9 cellular contexts compared by ENCODE assay signal in genomic region chr12:93387780-93388179, GRCh38. TPM values are rescaled to one million over a fixed set of nuclear protein-coding genes. Genes with fewer than 3 reads are reported as not detected.
DNase-seq lines count a peak whose midpoint lies in the region; ATAC-seq and TF ChIP-seq lines count a peak whose summit lies in the region.
"Had no signal": no experiment of that assay in that cellular context is flagged by ENCODE, and none has a peak within 500 bp of the region (broad histone marks: within the 10 kb centered on the region; RNA-seq: fewer than 3 reads in every experiment).

No MANE protein-coding gene starts in this region.

- dilution Hi-C loops in IMR-90 (cut with HindIII; ENCODE audit: low sequenced_read_pairs, unreplicated experiment): loop anchor here (25.0 kb wide), 1 partner anchor 400 kb away; no protein-coding TSS in a partner anchor

- peaks cover 6% of the 10 kb centered on the region for H3K4me1 ChIP-seq in IMR-90 (ENCODE audit: control insufficient read depth, insufficient read depth, low read length)

- peaks cover 68% of the 10 kb centered on the region for H4K20me1 ChIP-seq in IMR-90 (ENCODE audit: insufficient read depth, low read length)

- H3K4ac ChIP-seq in IMR-90 (ENCODE audit: low read depth, low read length): 0 out of 2 replicates have a peak overlapping the region, but pooled peaks have one; percentile 33

- H3K27ac ChIP-seq in IMR-90 (ENCODE audit: insufficient read depth, low read length) (no peak overlapping the region), coronary artery (peak overlapping the region in 1 of 2 donors; percentile 22)

- POLR2A ChIA-PET in IMR-90 (lab: Charles Lee; ENCODE audit: unreplicated experiment): no interaction called here

- no peak overlapping the region for H3K9ac ChIP-seq in IMR-90 (ENCODE audit: low read depth, low read length)

- H4K8ac ChIP-seq in IMR-90 (ENCODE audit: low read depth in 2 of 2, low read length in 2 of 2): peak overlapping the region in 1 of 2 experiments; percentile 42; a peak in 1 of 4 replicates

- H3K79me1 ChIP-seq in IMR-90 (ENCODE audit: low read depth in 1 of 2, low read length in 2 of 2): peaks cover 5 to 63% of the 10 kb centered on the region in 2 experiments; a peak in 3 of 4 replicates

- H3K4me2 ChIP-seq in IMR-90 (ENCODE audit: low read depth, low read length): no peak overlapping the region; the same call in 1 of the 2 replicates

- H2BK5ac ChIP-seq in IMR-90 (ENCODE audit: low read depth, low read length, poor library complexity, severe bottlenecking): peak overlapping the region; percentile 68

- H2AK9ac ChIP-seq in IMR-90 (replicated peaks; ENCODE audit: low read depth, low read length, poor library complexity): peak overlapping the region; percentile 31

- TF ChIP-seq RAD21 in IMR-90 (IDR thresholded peaks at IDR 0.05; ENCODE audit: low read length): no peak

- WGBS in IMR-90 (ENCODE audit: extremely low coverage in 2 of 2, insufficient read length in 1 of 2), 2 experiments: 0% methylated on average over 1 of the region's 2 CpGs; no CpG with 5 or more reads in 1 of the 2 experiments

- peaks cover 13% of the 10 kb centered on the region for H3K9me1 ChIP-seq in IMR-90 (ENCODE audit: insufficient read depth, low read length)

- CTCF ChIA-PET in IMR-90 (lab: Yijun Ruan, JAX): interaction anchor here (0.5 to 0.9 kb wide), 2 partner anchors 114 to 346 kb away, joined by 3 to 4 read pairs; no protein-coding TSS in a partner anchor

- H3K14ac ChIP-seq in IMR-90 (replicated peaks; ENCODE audit: low read depth, low read length): no peak overlapping the region; the same call in 1 of the 2 replicates

- H2BK15ac ChIP-seq in IMR-90 (ENCODE audit: low read depth, low read length): no peak overlapping the region

- peaks cover 4% of the 10 kb centered on the region; the same call in 1 of the 2 replicates for H3K36me3 ChIP-seq in IMR-90 (ENCODE audit: control insufficient read depth, insufficient read depth, low read length)

- TF ChIP-seq CTCF in IMR-90 (conservative IDR thresholded peaks at IDR 0.05; ENCODE audit: low read depth, low read length) (no peak), coronary artery (IDR thresholded peaks at IDR 0.05) (no peak)

- BruUV-seq in IMR-90 (replicated peaks; lab: Mats Ljungman, UMichigan): no TSS peak

- no peaks in the 10 kb centered on the region for H3K27me3 ChIP-seq in IMR-90 (ENCODE audit: control insufficient read depth, insufficient read depth, low read length)

- intact Hi-C loops in IMR-90 (cut with micrococcal nuclease): no loop called here

- H3K4me3 ChIP-seq in IMR-90 (ENCODE audit: insufficient read depth, low read depth, low read length) (no peak overlapping the region), coronary artery (peak overlapping the region; percentile 30)
- H3K4me3 ChIP-seq: lung had no signal

- H3K9me3 ChIP-seq in IMR-90 (ENCODE audit: control insufficient read depth, insufficient read depth, low read length): no peaks in the 10 kb centered on the region

- H2AFZ ChIP-seq in IMR-90 (replicated peaks; ENCODE audit: low read length, poor library complexity): no peak overlapping the region

- no peak for TF ChIP-seq POLR2A in IMR-90 (IDR thresholded peaks at IDR 0.05; ENCODE audit: low read depth, low read length)

- peak overlapping the region; percentile 52; the same call in 1 of the 2 replicates for H2AK5ac ChIP-seq in IMR-90 (ENCODE audit: low read depth, low read length)

- H2BK120ac ChIP-seq in IMR-90 (ENCODE audit: low read depth, low read length): no peak overlapping the region

- H4K91ac ChIP-seq in IMR-90 (ENCODE audit: insufficient read depth, low read depth, low read length): no peak overlapping the region

- H3K23ac ChIP-seq in IMR-90 (ENCODE audit: low read depth, low read length): no peak overlapping the region

- DNase-seq in IMR-90 (peak; percentile 81), coronary artery (ENCODE audit: low spot score) (no peak)
- peak; percentile 34 to 54 for DNase-seq in stimulated activated CD4-positive, alpha-beta T cell treated with anti-CD3 and anti-CD28 coated beads, Interleukin-2, amount 100 ng/mL, for 48 hours

- no peak overlapping the region for H2BK20ac ChIP-seq in IMR-90 (ENCODE audit: low read depth, low read length)

- no peak overlapping the region for H4K5ac ChIP-seq in IMR-90 (ENCODE audit: low read depth, low read length)

- ATAC-seq in GM18867 (IDR thresholded peaks at IDR 0.05; ENCODE audit: unreplicated experiment) (peak; percentile 51), IMR-90 (ENCODE audit: low read depth) (peak; percentile 77), GM18873 (IDR thresholded peaks at IDR 0.05; ENCODE audit: low FRiP score, unreplicated experiment) (no peak), GM19351 (IDR thresholded peaks at IDR 0.05; ENCODE audit: unreplicated experiment) (no peak), HG03457 (IDR thresholded peaks at IDR 0.05; ENCODE audit: unreplicated experiment) (no peak)
- ATAC-seq: HCT116 had no signal

- no peak overlapping the region for H3K56ac ChIP-seq in IMR-90 (ENCODE audit: extremely low read depth, insufficient read depth, low read length)

- no peak overlapping the region for H3K18ac ChIP-seq in IMR-90 (ENCODE audit: low read depth, low read length)

- in situ Hi-C loops in IMR-90 (cut with MboI; ENCODE audit: low sequenced_read_pairs): no loop called here

TF ChIP-seq in IMR-90, 13 proteins besides CTCF, POLR2A, EP300 and RAD21:
- TF ChIP-seq NFE2L2 (IDR thresholded peaks at IDR 0.05; ENCODE audit: low read depth, low read length) (peak; percentile 25; the same call in 1 of the 2 replicates), CEBPB (IDR thresholded peaks at IDR 0.05; ENCODE audit: low read depth, low read length) (no peak), FOS (IDR thresholded peaks at IDR 0.05; ENCODE audit: low read depth, low read length) (peak; percentile 70; the same call in 1 of the 2 replicates), CHD1 (IDR thresholded peaks at IDR 0.05; ENCODE audit: low read depth, low read length) (no peak), MAFK (IDR thresholded peaks at IDR 0.05; ENCODE audit: low read depth, low read length) (0 out of 2 replicates have a peak, but pooled peaks have one; percentile 40)

RNA-seq across cellular contexts. Expression of gene NUDT4, which starts 10.1 kb away (rescaled TPM):
- total RNA-seq in IMR-90 (2012; rRNA removed): 25.6 and 61.9 TPM in 2 replicates
- 17.8 and 23.6 TPM in 2 replicates for polyA plus RNA-seq in IMR-90 (2012; rRNA removed)
- polyA plus RNA-seq in IMR-90 (2012; cell fraction: cytosol; rRNA removed): 6.2 and 9.8 TPM in 2 replicates
- polyA plus RNA-seq in IMR-90 (2012; cell fraction: nucleus; rRNA removed; ENCODE audit: low replicate concordance): 5.4 and 9.6 TPM in 2 replicates

RNA-seq across cellular contexts. Expression of gene UBE2N, which starts 54.0 kb away (rescaled TPM):
- 64.5 and 90.3 TPM in 2 replicates for total RNA-seq in IMR-90 (2012; rRNA removed)
- polyA plus RNA-seq in IMR-90 (2012; rRNA removed): 103 and 113 TPM in 2 replicates
- polyA plus RNA-seq in IMR-90 (2012; cell fraction: cytosol; rRNA removed): 20.1 and 38.4 TPM in 2 replicates
- 6.4 and 41.8 TPM in 2 replicates for polyA plus RNA-seq in IMR-90 (2012; cell fraction: nucleus; rRNA removed; ENCODE audit: low replicate concordance)

Comparison
In these comparisons a context has a peak if more than half of its experiments do, and no peak if none do; other contexts are left out.
1. ATAC-seq: peak in GM18867 (single experiment) and IMR-90 (single experiment); none in GM18873 (single experiment), GM19351 (single experiment) and HG03457 (single experiment).